Comparison of ENCODE assay signal across 25 cellular contexts in the genomic region with DNA sequence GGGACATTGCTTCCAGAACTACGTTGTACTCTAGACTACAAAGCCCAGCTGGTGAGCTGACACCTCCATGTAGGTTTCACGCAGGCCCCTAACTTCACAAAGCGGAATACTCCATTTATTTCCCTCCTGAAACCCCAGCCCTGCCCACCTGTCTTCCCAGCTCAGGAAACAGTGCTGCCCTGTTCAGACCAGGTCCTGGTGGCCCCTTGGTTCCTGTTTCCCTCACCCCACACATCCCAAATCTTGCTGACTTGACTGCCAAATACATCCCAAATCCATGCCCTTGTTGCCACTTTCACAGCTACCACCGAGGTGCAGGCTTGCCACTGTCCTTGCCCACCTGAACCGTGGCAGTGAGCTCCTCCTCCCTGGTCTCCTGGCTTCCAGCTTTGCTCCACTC.
A peak's percentile ranks its signal among the peaks of the same experiment; 100 is the strongest.
DNase-seq lines count a peak whose midpoint lies in the region; ATAC-seq and TF ChIP-seq lines count a peak whose summit lies in the region.
"Had no signal": no experiment of that assay in that cellular context is flagged by ENCODE, and none has a peak within 500 bp of the region (broad histone marks: within the 10 kb centered on the region; RNA-seq: fewer than 3 reads in every experiment).

No MANE protein-coding gene starts in this region.

- no peaks in the 10 kb centered on the region for H3K27me3 ChIP-seq in right atrium auricular region
- H3K27me3 ChIP-seq in esophagus squamous epithelium = no peaks in the 10 kb centered on the region
- no peaks in the 10 kb centered on the region for H3K27me3 ChIP-seq in sigmoid colon
- H3K27me3 ChIP-seq in aorta (ENCODE audit: control insufficient read depth in 1 of 2, insufficient read depth in 2 of 2, low read length in 1 of 2) = no peaks in the 10 kb centered on the region
- H3K27me3 ChIP-seq: SJSA1, transverse colon had no signal

- no peak for TF ChIP-seq EP300 in sigmoid colon (IDR thresholded peaks at IDR 0.05)

- ATAC-seq in left ventricle myocardium superior (no peak), aorta (ENCODE audit: low FRiP score) (no peak), GM21576 (IDR thresholded peaks at IDR 0.05; ENCODE audit: unreplicated experiment) (no peak), GM21526 (IDR thresholded peaks at IDR 0.05; ENCODE audit: low FRiP score, unreplicated experiment) (no peak)
- ATAC-seq: lower lobe of right lung, mucosa of descending colon, PC-3 had no signal

- H3K4me3 ChIP-seq in right atrium auricular region (no peak overlapping the region), esophagus squamous epithelium (no peak overlapping the region), sigmoid colon (no peak overlapping the region), aorta (ENCODE audit: low read length in 2 of 2) (no peak overlapping the region)
- H3K4me3 ChIP-seq: lower lobe of right lung, mucosa of descending colon, SJSA1, transverse colon had no signal

- H3K4me1 ChIP-seq in right atrium auricular region (peaks cover 3 to 61% of the 10 kb centered on the region in 2 donors), esophagus squamous epithelium (peaks cover 3 to 43% (median 27%) of the 10 kb centered on the region in 3 donors), sigmoid colon (peaks cover 0 to 52% (median 48%) of the 10 kb centered on the region in 4 donors), aorta (ENCODE audit: control insufficient read depth in 1 of 2, insufficient read depth in 2 of 2, low read length in 2 of 2) (peaks cover 0 to 5% of the 10 kb centered on the region in 2 donors)
- H3K4me1 ChIP-seq: SJSA1 had no signal

- no peaks in the 10 kb centered on the region for H3K36me3 ChIP-seq in right atrium auricular region
- H3K36me3 ChIP-seq in esophagus squamous epithelium = no peaks in the 10 kb centered on the region
- no peaks in the 10 kb centered on the region for H3K36me3 ChIP-seq in sigmoid colon
- no peaks in the 10 kb centered on the region for H3K36me3 ChIP-seq in aorta (ENCODE audit: control insufficient read depth in 1 of 2, insufficient read depth in 2 of 2, low read length in 1 of 2)
- H3K36me3 ChIP-seq: lower lobe of right lung, SJSA1, transverse colon had no signal

- intact Hi-C loops in left ventricle myocardium superior (cut with micrococcal nuclease) = no loop called here
- intact Hi-C loops in esophagus squamous epithelium (cut with DNase I) = loop anchor here (10.0 kb wide), 1 partner anchor 58 kb away; no protein-coding TSS in a partner anchor
- intact Hi-C loops in sigmoid colon (cut with DNase I) = loop anchor here (1.0 kb wide), 1 partner anchor 91 kb away; no protein-coding TSS in a partner anchor
- intact Hi-C loops in aorta (cut with DNase I) = loop anchor here (2.0 to 10.0 kb wide), 4 partner anchors 84 to 205 kb away; partner anchors contain the start of gene CEBPB (in 2 of the 2)

- 83 to 90% methylated on average over 4 to 5 of the region's 5 CpGs for WGBS in esophagus squamous epithelium, 2 donors
- WGBS in sigmoid colon, 2 donors = 87 to 88% methylated on average over 5 of the region's 5 CpGs
- WGBS in aorta, 2 donors = 91 to 97% methylated on average over 5 of the region's 5 CpGs

- TF ChIP-seq CTCF in right atrium auricular region (IDR thresholded peaks at IDR 0.05) = no peak
- no peak for TF ChIP-seq CTCF in esophagus squamous epithelium (IDR thresholded peaks at IDR 0.05)
- TF ChIP-seq CTCF in sigmoid colon (IDR thresholded peaks at IDR 0.05) = no peak

- DNase-seq in right atrium auricular region (ENCODE audit: low spot score) (no peak), left ventricle myocardium superior (no peak), esophagus squamous epithelium (lab: John Stamatoyannopoulos, UW) (no peak), sigmoid colon (no peak), aorta (no peak), NCI-H187 (lab: John Stamatoyannopoulos, UW) (no peak)
- DNase-seq: activated B cell treated with CpG ODN at 0.5 μM for 24 hours; activated CD4-positive, alpha-beta T cell treated with anti-CD3 and anti-CD28 coated beads, Interleukin-2, amount 50 U/mL, for 1 hour; activated naive CD4-positive, alpha-beta T cell treated with anti-CD3 and anti-CD28 coated beads, Interleukin-2, amount 50 U/mL, for 16 hours; amygdala; cortex of kidney; endodermal cell; islet precursor cell; lower lobe of right lung; mucosa of descending colon; NCI-H1092; NCI-H187 treated with DMSO at 0.1 percent for 48 hours; NCI-H524 treated with DMSO at 0.1 percent for 48 hours; nephron progenitor cell; NK-92 treated with Interleukin-12 subunit alpha and Interleukin-12 subunit beta, amount 100 ng/mL, for 24 hours; PC-3; transverse colon had no signal

- TF ChIP-seq POLR2A in esophagus squamous epithelium (IDR thresholded peaks at IDR 0.05) = no peak
- TF ChIP-seq POLR2A in sigmoid colon (IDR thresholded peaks at IDR 0.05) = no peak

- H3K27ac ChIP-seq in right atrium auricular region (peak overlapping the region; percentile 92), esophagus squamous epithelium (peak overlapping the region; percentile 44 to 87 (median 78)), sigmoid colon (peak overlapping the region; percentile 71 to 87 (median 77)), aorta (ENCODE audit: low read depth in 1 of 2, low read length in 2 of 2) (peak overlapping the region; percentile 93 to 99)
- H3K27ac ChIP-seq: SJSA1 had no signal

- H3K9me3 ChIP-seq in right atrium auricular region (no peaks in the 10 kb centered on the region), esophagus squamous epithelium (no peaks in the 10 kb centered on the region), sigmoid colon (no peaks in the 10 kb centered on the region), aorta (ENCODE audit: control insufficient read depth, low read length) (no peaks in the 10 kb centered on the region)
- H3K9me3 ChIP-seq: lower lobe of right lung, mucosa of descending colon, SJSA1, transverse colon had no signal
